ENCODE assay signal across 19 cellular contexts in the genomic region with DNA sequence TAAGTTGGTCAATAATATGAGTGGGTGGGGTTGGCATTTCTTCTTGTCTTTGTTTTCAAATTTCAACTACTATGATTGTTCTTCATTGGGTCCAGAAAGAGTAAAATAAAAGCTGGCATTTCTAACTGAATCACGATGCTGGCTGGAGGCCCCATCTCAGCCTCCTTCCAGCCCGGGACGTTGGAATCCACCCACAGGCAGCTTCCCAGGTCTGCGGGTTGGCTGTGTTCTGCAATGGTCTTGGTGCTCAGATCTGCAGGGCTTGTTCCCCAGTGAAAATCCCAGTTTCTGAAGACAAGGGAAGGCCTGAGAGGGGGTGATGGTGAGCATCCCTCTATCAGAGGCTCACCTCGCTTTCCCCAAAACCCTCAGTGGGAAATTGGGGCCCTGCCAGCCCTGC. TPM values are rescaled to one million over a fixed set of nuclear protein-coding genes. Genes with fewer than 3 reads are reported as not detected.
DNase-seq lines count a peak whose midpoint lies in the region; ATAC-seq, FAIRE-seq and TF ChIP-seq lines count a peak whose summit lies in the region.
"Had no signal": no experiment of that assay in that cellular context is flagged by ENCODE, and none has a peak within 500 bp of the region (broad histone marks: within the 10 kb centered on the region; RNA-seq: fewer than 3 reads in every experiment).

No MANE protein-coding gene starts in this region.

- no peaks in the 10 kb centered on the region for H3K4me1 Mint-ChIP-seq in astrocyte (ENCODE audit: low read depth, unreplicated experiment)
- H3K4me1 Mint-ChIP-seq: CD14-positive monocyte had no signal

- no peaks in the 10 kb centered on the region for H3K9me3 ChIP-seq in astrocyte (ENCODE audit: insufficient read depth, low read depth, low read length)
- no peaks in the 10 kb centered on the region for H3K9me3 ChIP-seq in testis
- no peaks in the 10 kb centered on the region for H3K9me3 ChIP-seq in thyroid gland
- H3K9me3 ChIP-seq: A549 had no signal

- no peak overlapping the region for H3K4me2 ChIP-seq in astrocyte (ENCODE audit: low read length)
- H3K4me2 ChIP-seq: A549, GM23338 had no signal

- H3K79me2 ChIP-seq in astrocyte (ENCODE audit: insufficient read depth, low read length), result no peaks in the 10 kb centered on the region

- H3K4me3 ChIP-seq in astrocyte (ENCODE audit: insufficient read depth, low read depth, low read length) (no peak overlapping the region), testis (no peak overlapping the region), thyroid gland (replicated peaks in 1 of 3) (no peak overlapping the region)
- H3K4me3 ChIP-seq: A549, GM23338, K562 had no signal

- H3K27me3 ChIP-seq in astrocyte (ENCODE audit: insufficient read depth, low read length) (no peaks in the 10 kb centered on the region), testis (no peaks in the 10 kb centered on the region), thyroid gland (no peaks in the 10 kb centered on the region)

- no peak overlapping the region for H3K27ac Mint-ChIP-seq in astrocyte (ENCODE audit: unreplicated experiment)
- H3K27ac Mint-ChIP-seq: CD14-positive monocyte, GM23338 had no signal

- H3K36me3 Mint-ChIP-seq in astrocyte (ENCODE audit: low read depth, unreplicated experiment), result no peaks in the 10 kb centered on the region
- H3K36me3 Mint-ChIP-seq: CD14-positive monocyte had no signal

- no peak for ATAC-seq in HG02588 (IDR thresholded peaks at IDR 0.05; ENCODE audit: unreplicated experiment)
- ATAC-seq: A549, GM23338, K562, PC-3 had no signal

- peaks cover 4% of the 10 kb centered on the region for H4K20me1 ChIP-seq in astrocyte (ENCODE audit: insufficient read depth, low read length)

- intact Hi-C loops in testis (cut with DNase I; ENCODE audit: low total_unique reads) (no loop called here), thyroid gland (cut with DNase I) (no loop called here)

- FAIRE-seq in astrocyte (lab: Jason Lieb, UNC) (no peak), GM12892 (lab: Jason Lieb, UNC) (no peak)
- FAIRE-seq: A549, K562 had no signal

- no peak overlapping the region for H3K9ac ChIP-seq in astrocyte (ENCODE audit: low read length)

- no peaks in the 10 kb centered on the region for H3K36me3 ChIP-seq in astrocyte (ENCODE audit: insufficient read depth, low read length)
- no peaks in the 10 kb centered on the region for H3K36me3 ChIP-seq in testis (ENCODE audit: low read depth, missing control alignments)
- H3K36me3 ChIP-seq in thyroid gland, result no peaks in the 10 kb centered on the region

- H3K4me3 Mint-ChIP-seq in astrocyte (ENCODE audit: unreplicated experiment), result no peak overlapping the region
- H3K4me3 Mint-ChIP-seq: CD14-positive monocyte, GM23338 had no signal

- H3K27ac ChIP-seq in astrocyte (ENCODE audit: low read depth, low read length) (no peak overlapping the region), testis (no peak overlapping the region), thyroid gland (no peak overlapping the region)
- H3K27ac ChIP-seq: A549 had no signal

- peaks cover 8% of the 10 kb centered on the region for H3K4me1 ChIP-seq in astrocyte (ENCODE audit: insufficient read depth, low read length)
- H3K4me1 ChIP-seq in testis, result peaks cover 8% of the 10 kb centered on the region
- H3K4me1 ChIP-seq in thyroid gland, result peaks cover 0 to 17% of the 10 kb centered on the region in 2 donors
- H3K4me1 ChIP-seq: A549 had no signal

- H3K9me3 Mint-ChIP-seq in astrocyte (ENCODE audit: unreplicated experiment), result no peaks in the 10 kb centered on the region
- H3K9me3 Mint-ChIP-seq: CD14-positive monocyte, GM23338 had no signal

- DNase-seq in AG20443 (ENCODE audit: low spot score) (peak; percentile 65), astrocyte (ENCODE audit: low read depth) (peak; percentile 26), medulla oblongata (ENCODE audit: extremely low spot score) (peak; percentile 7), testis (peak; percentile 40), thyroid gland (no peak), GM12892 (ENCODE audit: insufficient read length) (no peak), SHP77 treated with DMSO at 0.1 percent for 48 hours (lab: John Stamatoyannopoulos, UW) (no peak)
- DNase-seq: DMS79 treated with DMSO at 0.1 percent for 48 hours, HCEC 1CT, NCI-H1105, NCI-H1694, NCI-H510A, PC-3, RPMI8226 had no signal

- 55 to 75% methylated on average over 5 of the region's 5 CpGs for WGBS in testis, 2 donors
- WGBS in thyroid gland, 2 donors, result 77 to 80% methylated on average over 5 of the region's 5 CpGs

- peaks cover 47% of the 10 kb centered on the region for H3K27me3 Mint-ChIP-seq in astrocyte (ENCODE audit: low read depth, unreplicated experiment)

- TF ChIP-seq CTCF in astrocyte (IDR thresholded peaks at IDR 0.05; ENCODE audit: insufficient read depth, low read depth, low read length) (no peak), testis (IDR thresholded peaks at IDR 0.05) (no peak), thyroid gland (IDR thresholded peaks at IDR 0.05) (no peak)

- H2AFZ ChIP-seq in astrocyte (ENCODE audit: low read depth, low read length), result no peak overlapping the region
- H2AFZ ChIP-seq: GM23338 had no signal

- TF ChIP-seq POLR2A in testis (IDR thresholded peaks at IDR 0.05) (no peak), thyroid gland (IDR thresholded peaks at IDR 0.05) (no peak), GM12892 (IDR thresholded peaks at IDR 0.05; ENCODE audit: low read depth, low read length) (no peak)

RNA-seq across cellular contexts. Expression of gene ARHGEF16, which starts 54.7 kb away (rescaled TPM):
- 3.7 and 4.1 TPM in 2 replicates for total RNA-seq in astrocyte
- 10 to 100 TPM; 17.1 to 25.7 TPM for total RNA-seq in testis
- polyA plus RNA-seq in testis (ENCODE audit: insufficient read depth, low read depth, low replicate concordance), result 5.7 TPM
- total RNA-seq in thyroid gland, result 10 to 100 TPM; 16.0 to 23.7 (median 21.2) TPM
- polyA plus RNA-seq in GM12892 (2012; ENCODE audit: missing spikeins), result not detected
- polyA plus RNA-seq: CD14-positive monocyte had no signal

Comparison
In these comparisons a context has a peak if more than half of its experiments do, and no peak if none do; other contexts are left out.
1. DNase-seq: peak in AG20443 (single experiment), astrocyte (single experiment), medulla oblongata (single experiment) and testis (single experiment); none in thyroid gland (0 of 2), GM12892 (single experiment) and SHP77 treated with DMSO at 0.1 percent for 48 hours (single experiment).